Comparison of ENCODE assay signal across 1 cellular context in genomic region chr10:107740962-107741690, GRCh38.
TF ChIP-seq lines count a peak whose summit lies in the region.

No MANE protein-coding gene starts in this region.

TF ChIP-seq in GM12878, 131 proteins besides CTCF, POLR2A, EP300 and RAD21 (continued from another document):
- TF ChIP-seq RELB (IDR thresholded peaks at IDR 0.05; ENCODE audit: low read depth) (no peak), NR2F1 (conservative IDR thresholded peaks at IDR 0.05) (no peak), SMARCA5 (IDR thresholded peaks at IDR 0.05) (no peak), MTA3 (IDR thresholded peaks at IDR 0.05; ENCODE audit: borderline replicate concordance, low read length) (no peak), SPI1 (IDR thresholded peaks at IDR 0.05; ENCODE audit: borderline replicate concordance, insufficient read depth, low read depth, low read length) (no peak)
